16 cellular contexts compared by ENCODE assay signal in the genomic region with DNA sequence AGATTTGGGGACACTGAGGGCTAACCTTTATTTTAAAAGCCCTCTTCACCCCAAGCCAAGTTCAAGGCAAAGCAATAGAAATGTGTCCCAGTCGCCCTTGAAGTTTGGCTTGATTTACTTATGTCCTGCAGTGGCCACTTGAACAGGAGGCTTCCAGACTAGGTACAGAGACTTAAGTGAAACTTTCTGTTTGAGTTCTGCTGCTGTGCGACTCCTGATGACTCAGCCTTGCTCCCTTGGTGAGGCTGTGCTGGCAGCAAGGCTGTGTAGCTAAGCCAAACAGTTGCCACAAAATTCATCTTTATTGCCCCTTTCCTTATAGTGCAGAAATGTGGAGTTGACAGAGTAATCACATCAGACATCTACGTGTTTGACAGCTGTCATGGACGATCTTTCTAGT.
A peak's percentile ranks its signal among the peaks of the same experiment; 100 is the strongest.
DNase-seq lines count a peak whose midpoint lies in the region; ATAC-seq and TF ChIP-seq lines count a peak whose summit lies in the region.
"Had no signal": no experiment of that assay in that cellular context is flagged by ENCODE, and none has a peak within 500 bp of the region (broad histone marks: within the 10 kb centered on the region; RNA-seq: fewer than 3 reads in every experiment).

No MANE protein-coding gene starts in this region.

- H2AFZ ChIP-seq in neural cell (ENCODE audit: low read depth, low read length): no peak overlapping the region
- H2AFZ ChIP-seq in neural progenitor cell (replicated peaks): no peak overlapping the region

- TF ChIP-seq CTCF in neural cell (IDR thresholded peaks at IDR 0.05; ENCODE audit: poor library complexity, severe bottlenecking) (no peak), neural progenitor cell (IDR thresholded peaks at IDR 0.05) (no peak)

- TF ChIP-seq EP300 in neural cell (conservative IDR thresholded peaks at IDR 0.05; ENCODE audit: poor library complexity, severe bottlenecking): peak; percentile 31

- no peak overlapping the region for H3K4me2 ChIP-seq in neural cell (ENCODE audit: low read length)
- H3K4me2 ChIP-seq in neural progenitor cell: no peak overlapping the region
- H3K4me2 ChIP-seq: A549 had no signal

- ATAC-seq in GM19455 (IDR thresholded peaks at IDR 0.05; ENCODE audit: unreplicated experiment): no peak
- ATAC-seq: A549 had no signal

- peaks cover 2% of the 10 kb centered on the region for H3K4me1 Mint-ChIP-seq in neural progenitor cell

- H3K4me3 ChIP-seq in neural cell (ENCODE audit: low read length) (no peak overlapping the region), neural progenitor cell (no peak overlapping the region)
- H3K4me3 ChIP-seq: A549 had no signal

- no peaks in the 10 kb centered on the region for H3K9me3 Mint-ChIP-seq in neural progenitor cell

- H3K27ac ChIP-seq in neural cell (ENCODE audit: low read length) (no peak overlapping the region), neural progenitor cell (no peak overlapping the region)
- H3K27ac ChIP-seq: A549 had no signal

- H3K4me1 ChIP-seq in neural progenitor cell: no peaks in the 10 kb centered on the region
- H3K4me1 ChIP-seq: A549, Caco-2 had no signal

- no peak for TF ChIP-seq RAD21 in neural cell (conservative IDR thresholded peaks at IDR 0.05)

- peaks cover 3% of the 10 kb centered on the region for H3K27me3 Mint-ChIP-seq in neural progenitor cell (ENCODE audit: insufficient read depth, low read depth)

- H3K9ac ChIP-seq in neural cell (ENCODE audit: low read length) (no peak overlapping the region), neural progenitor cell (no peak overlapping the region)

- H3K9me3 ChIP-seq in neural cell (ENCODE audit: low read length) (no peaks in the 10 kb centered on the region), neural progenitor cell (ENCODE audit: low read depth) (no peaks in the 10 kb centered on the region)
- H3K9me3 ChIP-seq: A549, Caco-2 had no signal

- H3K36me3 Mint-ChIP-seq in neural progenitor cell: no peaks in the 10 kb centered on the region

- H3F3A ChIP-seq in neural cell (ENCODE audit: insufficient read depth, low read length, poor library complexity, severe bottlenecking) (no peaks in the 10 kb centered on the region), neural progenitor cell (ENCODE audit: low read depth) (no peaks in the 10 kb centered on the region)

- H3K27me3 ChIP-seq in neural cell (ENCODE audit: insufficient read depth, low read depth, low read length) (no peaks in the 10 kb centered on the region), neural progenitor cell (no peaks in the 10 kb centered on the region)

- DNase-seq in EL (peak; percentile 1), M059J (ENCODE audit: low read depth) (peak; percentile 8), astrocyte of the hippocampus (ENCODE audit: low read depth, low spot score) (peak; percentile 40), superior temporal gyrus (ENCODE audit: extremely low spot score) (no peak), germinal center (ENCODE audit: low spot score) (no peak), neural progenitor cell (ENCODE audit: low spot score) (no peak)
- DNase-seq: AML-193; Caco-2; DMS53; NCI-H187 treated with DMSO at 0.1 percent for 48 hours; NCI-H2171; NCI-H510A treated with DMSO at 0.1 percent for 48 hours; NK-92 treated with Interleukin-12 subunit alpha and Interleukin-12 subunit beta, amount 100 ng/mL, for 24 hours had no signal

- no peaks in the 10 kb centered on the region for H3K9me2 ChIP-seq in neural cell (ENCODE audit: insufficient read depth, low read length)

- H4K20me1 ChIP-seq in neural cell (ENCODE audit: insufficient read depth): no peaks in the 10 kb centered on the region
- no peaks in the 10 kb centered on the region for H4K20me1 ChIP-seq in neural progenitor cell (ENCODE audit: low read depth)

- no peak overlapping the region for H3K27ac Mint-ChIP-seq in neural progenitor cell

- H3K4me3 Mint-ChIP-seq in neural progenitor cell: no peak overlapping the region

- no peaks in the 10 kb centered on the region for H3K36me3 ChIP-seq in neural cell (ENCODE audit: insufficient read depth, low read length)
- H3K36me3 ChIP-seq in neural progenitor cell: no peaks in the 10 kb centered on the region

- H3K79me2 ChIP-seq in neural cell (replicated peaks; ENCODE audit: insufficient read depth, low read length) (no peaks in the 10 kb centered on the region), neural progenitor cell (ENCODE audit: low read depth) (no peaks in the 10 kb centered on the region)

TF ChIP-seq in neural cell, 6 proteins besides CTCF, POLR2A, EP300 and RAD21:
- TF ChIP-seq SMC3 (conservative IDR thresholded peaks at IDR 0.05; ENCODE audit: poor library complexity) (no peak), POLR2AphosphoS5 (IDR thresholded peaks at IDR 0.05) (no peak), EZH2 (IDR thresholded peaks at IDR 0.05; ENCODE audit: borderline replicate concordance, insufficient read depth, low read length, poor library complexity, severe bottlenecking) (no peak), TAF1 (IDR thresholded peaks at IDR 0.05; ENCODE audit: low read depth) (no peak), MXI1 (conservative IDR thresholded peaks at IDR 0.05; ENCODE audit: poor library complexity, severe bottlenecking) (no peak)
- TF ChIP-seq, protein P1, sequence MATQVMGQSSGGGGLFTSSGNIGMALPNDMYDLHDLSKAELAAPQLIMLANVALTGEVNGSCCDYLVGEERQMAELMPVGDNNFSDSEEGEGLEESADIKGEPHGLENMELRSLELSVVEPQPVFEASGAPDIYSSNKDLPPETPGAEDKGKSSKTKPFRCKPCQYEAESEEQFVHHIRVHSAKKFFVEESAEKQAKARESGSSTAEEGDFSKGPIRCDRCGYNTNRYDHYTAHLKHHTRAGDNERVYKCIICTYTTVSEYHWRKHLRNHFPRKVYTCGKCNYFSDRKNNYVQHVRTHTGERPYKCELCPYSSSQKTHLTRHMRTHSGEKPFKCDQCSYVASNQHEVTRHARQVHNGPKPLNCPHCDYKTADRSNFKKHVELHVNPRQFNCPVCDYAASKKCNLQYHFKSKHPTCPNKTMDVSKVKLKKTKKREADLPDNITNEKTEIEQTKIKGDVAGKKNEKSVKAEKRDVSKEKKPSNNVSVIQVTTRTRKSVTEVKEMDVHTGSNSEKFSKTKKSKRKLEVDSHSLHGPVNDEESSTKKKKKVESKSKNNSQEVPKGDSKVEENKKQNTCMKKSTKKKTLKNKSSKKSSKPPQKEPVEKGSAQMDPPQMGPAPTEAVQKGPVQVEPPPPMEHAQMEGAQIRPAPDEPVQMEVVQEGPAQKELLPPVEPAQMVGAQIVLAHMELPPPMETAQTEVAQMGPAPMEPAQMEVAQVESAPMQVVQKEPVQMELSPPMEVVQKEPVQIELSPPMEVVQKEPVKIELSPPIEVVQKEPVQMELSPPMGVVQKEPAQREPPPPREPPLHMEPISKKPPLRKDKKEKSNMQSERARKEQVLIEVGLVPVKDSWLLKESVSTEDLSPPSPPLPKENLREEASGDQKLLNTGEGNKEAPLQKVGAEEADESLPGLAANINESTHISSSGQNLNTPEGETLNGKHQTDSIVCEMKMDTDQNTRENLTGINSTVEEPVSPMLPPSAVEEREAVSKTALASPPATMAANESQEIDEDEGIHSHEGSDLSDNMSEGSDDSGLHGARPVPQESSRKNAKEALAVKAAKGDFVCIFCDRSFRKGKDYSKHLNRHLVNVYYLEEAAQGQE (IDR thresholded peaks at IDR 0.05; ENCODE audit: borderline replicate concordance): no peak

Comparison
In these comparisons a context has a peak if more than half of its experiments do, and no peak if none do; other contexts are left out.
1. DNase-seq: peak in EL (single experiment), M059J (single experiment) and astrocyte of the hippocampus (single experiment); none in superior temporal gyrus (single experiment), germinal center (single experiment) and neural progenitor cell (single experiment).